In genomic region chr19:11401808-11402543, GRCh38 we compare ENCODE assay signal across 16 cellular contexts. TPM values are rescaled to one million over a fixed set of nuclear protein-coding genes. Genes with fewer than 3 reads are reported as not detected.
DNase-seq lines count a peak whose midpoint lies in the region; ATAC-seq and TF ChIP-seq lines count a peak whose summit lies in the region.
"Had no signal": no experiment of that assay in that cellular context is flagged by ENCODE, and none has a peak within 500 bp of the region (broad histone marks: within the 10 kb centered on the region; RNA-seq: fewer than 3 reads in every experiment).

No MANE protein-coding gene starts in this region.

- peak; percentile 58 for DNase-seq in natural killer cell treated with Interleukin-12 subunit alpha and Interleukin-12 subunit beta and Interleukin-15 and Interleukin-18, amount 100 ng/mL, for 72 hours (ENCODE audit: low spot score)
- DNase-seq in natural killer cell (no peak), iPS-NIHi7 (ENCODE audit: extremely low spot score) (peak; percentile 3), neural progenitor cell (ENCODE audit: low spot score) (no peak), PC-9 (no peak)
- no peak for DNase-seq in stimulated activated CD4-positive, alpha-beta T cell treated with anti-CD3 and anti-CD28 coated beads, Interleukin-4, amount 100 ng/mL, for 4 hours
- DNase-seq: CD8-positive, alpha-beta T cell; COR-L47; DMS53; HFFc6; IMR-90; KG1 had no signal

- no peak for ATAC-seq in natural killer cell treated with Interleukin-12 subunit alpha and Interleukin-12 subunit beta and Interleukin-15 and Interleukin-18, amount 100 ng/mL, for 72 hours
- ATAC-seq in natural killer cell: no peak
- ATAC-seq: CD8-positive, alpha-beta T cell had no signal

- H3K4me3 Mint-ChIP-seq in natural killer cell treated with Interleukin-12 subunit alpha and Interleukin-12 subunit beta and Interleukin-15 and Interleukin-18, amount 100 ng/mL, for 72 hours: no peak overlapping the region
- no peak overlapping the region for H3K4me3 Mint-ChIP-seq in natural killer cell
- no peak overlapping the region for H3K4me3 Mint-ChIP-seq in neural progenitor cell
- H3K4me3 Mint-ChIP-seq: CD14-positive monocyte; CD8-positive, alpha-beta T cell; HFFc6 had no signal

- no peaks in the 10 kb centered on the region for H3K9me3 Mint-ChIP-seq in natural killer cell treated with Interleukin-12 subunit alpha and Interleukin-12 subunit beta and Interleukin-15 and Interleukin-18, amount 100 ng/mL, for 72 hours
- H3K9me3 Mint-ChIP-seq in natural killer cell (no peaks in the 10 kb centered on the region), neural progenitor cell (no peaks in the 10 kb centered on the region)
- H3K9me3 Mint-ChIP-seq: CD14-positive monocyte; CD8-positive, alpha-beta T cell; HFFc6 had no signal

- no peaks in the 10 kb centered on the region for H3K27me3 ChIP-seq in neural progenitor cell
- no peaks in the 10 kb centered on the region for H3K27me3 ChIP-seq in PC-9 (ENCODE audit: insufficient read depth, low read depth)

- POLR2A ChIA-PET in HEK293 (lab: Yijun Ruan, JAX) (no interaction called here), PC-9 (lab: Charles Lee; ENCODE audit: unreplicated experiment) (no interaction called here)

- H3K36me3 ChIP-seq in HEK293 (ENCODE audit: control insufficient read depth in 2 of 2, insufficient read depth in 1 of 2, low read length in 2 of 2) (no peaks in the 10 kb centered on the region), neural progenitor cell (no peaks in the 10 kb centered on the region), PC-9 (ENCODE audit: low read depth) (peaks cover 11% of the 10 kb centered on the region)
- H3K36me3 ChIP-seq: HAP-1 had no signal

- no peaks in the 10 kb centered on the region for H3F3A ChIP-seq in neural progenitor cell (ENCODE audit: low read depth)
- peaks cover 16% of the 10 kb centered on the region for H3F3A ChIP-seq in PC-9 (ENCODE audit: insufficient read depth, low read depth)

- H3K4me1 Mint-ChIP-seq in natural killer cell treated with Interleukin-12 subunit alpha and Interleukin-12 subunit beta and Interleukin-15 and Interleukin-18, amount 100 ng/mL, for 72 hours (ENCODE audit: low read depth in 2 of 2): no peaks in the 10 kb centered on the region
- no peaks in the 10 kb centered on the region for H3K4me1 Mint-ChIP-seq in natural killer cell
- H3K4me1 Mint-ChIP-seq in neural progenitor cell: peaks cover 10% of the 10 kb centered on the region

- TF ChIP-seq CTCF in natural killer cell (IDR thresholded peaks at IDR 0.05): no peak
- no peak for TF ChIP-seq CTCF in HEK293 (tag by site-specific recombination; IDR thresholded peaks at IDR 0.05)
- no peak for TF ChIP-seq CTCF in neural progenitor cell (IDR thresholded peaks at IDR 0.05)
- no peak for TF ChIP-seq CTCF in PC-9 (conservative IDR thresholded peaks at IDR 0.05)

- H4K20me1 ChIP-seq in neural progenitor cell (ENCODE audit: low read depth) (no peaks in the 10 kb centered on the region), PC-9 (ENCODE audit: insufficient read depth) (no peaks in the 10 kb centered on the region)

- peaks cover 0 to 6% of the 10 kb centered on the region in 2 donors for H3K27me3 Mint-ChIP-seq in natural killer cell treated with Interleukin-12 subunit alpha and Interleukin-12 subunit beta and Interleukin-15 and Interleukin-18, amount 100 ng/mL, for 72 hours
- peaks cover 0 to 3% of the 10 kb centered on the region in 2 donors for H3K27me3 Mint-ChIP-seq in natural killer cell (ENCODE audit: low read depth in 2 of 2)
- H3K27me3 Mint-ChIP-seq in neural progenitor cell (ENCODE audit: insufficient read depth, low read depth): peaks cover 16% of the 10 kb centered on the region

- H3K27ac ChIP-seq in HEK293 (ENCODE audit: extremely low read depth, low read depth, low read length) (no peak overlapping the region), neural progenitor cell (no peak overlapping the region), PC-9 (no peak overlapping the region)

- no peak overlapping the region for H3K27ac Mint-ChIP-seq in natural killer cell treated with Interleukin-12 subunit alpha and Interleukin-12 subunit beta and Interleukin-15 and Interleukin-18, amount 100 ng/mL, for 72 hours
- no peak overlapping the region for H3K27ac Mint-ChIP-seq in natural killer cell
- H3K27ac Mint-ChIP-seq in neural progenitor cell: no peak overlapping the region
- H3K27ac Mint-ChIP-seq: CD14-positive monocyte; CD8-positive, alpha-beta T cell; HFFc6 had no signal

- H3K4me2 ChIP-seq in neural progenitor cell: no peak overlapping the region
- H3K4me2 ChIP-seq in PC-9: no peak overlapping the region

- no peaks in the 10 kb centered on the region for H3K79me2 ChIP-seq in neural progenitor cell (ENCODE audit: low read depth)
- no peaks in the 10 kb centered on the region for H3K79me2 ChIP-seq in PC-9 (ENCODE audit: low read depth)

- BruUV-seq in PC-9 (replicated peaks; lab: Mats Ljungman, UMichigan): no TSS peak

- CTCF ChIA-PET in HEK293 (lab: Yijun Ruan, JAX): interaction anchor here (1.2 to 1.3 kb wide), 2 partner anchors 19 to 21 kb away, joined by 3 to 6 read pairs; no protein-coding TSS in a partner anchor
- CTCF ChIA-PET in PC-9 (lab: Charles Lee): no interaction called here

- H3K9me2 ChIP-seq in PC-9 (ENCODE audit: insufficient read depth): no peaks in the 10 kb centered on the region

- intact Hi-C loops in natural killer cell (cut with micrococcal nuclease) (no loop called here), PC-9 (cut with micrococcal nuclease; ENCODE audit: unreplicated experiment) (no loop called here)

- H3K36me3 Mint-ChIP-seq in natural killer cell treated with Interleukin-12 subunit alpha and Interleukin-12 subunit beta and Interleukin-15 and Interleukin-18, amount 100 ng/mL, for 72 hours: no peaks in the 10 kb centered on the region
- H3K36me3 Mint-ChIP-seq in natural killer cell: no peaks in the 10 kb centered on the region
- H3K36me3 Mint-ChIP-seq in neural progenitor cell: no peaks in the 10 kb centered on the region
- H3K36me3 Mint-ChIP-seq: CD14-positive monocyte; CD8-positive, alpha-beta T cell had no signal

- no peak overlapping the region for H3K9ac ChIP-seq in neural progenitor cell

- H3K4me1 ChIP-seq in HEK293 (ENCODE audit: control insufficient read depth, insufficient read depth, low read length) (no peaks in the 10 kb centered on the region), neural progenitor cell (no peaks in the 10 kb centered on the region), PC-9 (replicated peaks; ENCODE audit: insufficient read depth) (no peaks in the 10 kb centered on the region)
- H3K4me1 ChIP-seq: HAP-1 had no signal

- no peak overlapping the region for H2AFZ ChIP-seq in neural progenitor cell (replicated peaks)
- H2AFZ ChIP-seq in PC-9: no peak overlapping the region

- H3K4me3 ChIP-seq in HEK293 (ENCODE audit: low read depth, low read length) (no peak overlapping the region), neural progenitor cell (no peak overlapping the region), PC-9 (no peak overlapping the region)
- H3K4me3 ChIP-seq: HAP-1 had no signal

- H3K9me3 ChIP-seq in HEK293 (ENCODE audit: control insufficient read depth, insufficient read depth, low read depth, low read length) (no peaks in the 10 kb centered on the region), neural progenitor cell (ENCODE audit: low read depth) (no peaks in the 10 kb centered on the region), PC-9 (ENCODE audit: insufficient read depth, low read depth) (no peaks in the 10 kb centered on the region)
- H3K9me3 ChIP-seq: HAP-1 had no signal

TF ChIP-seq in HEK293, 187 proteins besides CTCF, POLR2A, EP300 and RAD21 (continues in another document):
- TF ChIP-seq ZNF324 (tag by site-specific recombination; IDR thresholded peaks at IDR 0.05) (no peak), BCL11B (tag by site-specific recombination; IDR thresholded peaks at IDR 0.05; ENCODE audit: low read depth) (peak; percentile 99), BCL11A (tag by site-specific recombination; IDR thresholded peaks at IDR 0.05; ENCODE audit: low read depth) (peak; percentile 99), KLF8 (tag by site-specific recombination; IDR thresholded peaks at IDR 0.05) (peak; percentile 37; the same call in 1 of the 2 replicates), ZNF544 (tag by site-specific recombination; IDR thresholded peaks at IDR 0.05) (no peak)

RNA-seq across cellular contexts. Expression of gene RGL3, which starts 17.1 kb away (rescaled TPM):
- total RNA-seq in natural killer cell treated with Interleukin-12 subunit alpha and Interleukin-12 subunit beta and Interleukin-15 and Interleukin-18, amount 100 ng/mL, for 72 hours: not detected
- total RNA-seq in natural killer cell: under 1 TPM in 1 of 3 donors, not detected in 2; 0.48 TPM
- 0.49 and 4.7 TPM in 2 replicates for total RNA-seq in neural progenitor cell (ENCODE audit: low replicate concordance)
- 100 and 125 TPM in 2 replicates for total RNA-seq in PC-9 (2021)
- total RNA-seq: A673; CD8-positive, alpha-beta T cell had no signal

RNA-seq across cellular contexts. Expression of gene EPOR, which starts 17.9 kb away (rescaled TPM):
- 1 to 10 TPM; 3.0 to 5.1 TPM for total RNA-seq in natural killer cell treated with Interleukin-12 subunit alpha and Interleukin-12 subunit beta and Interleukin-15 and Interleukin-18, amount 100 ng/mL, for 72 hours
- 10 to 100 TPM in 2 of 3 donors, 1 to 10 TPM in 1; 7.6 to 10.7 (median 10.3) TPM for total RNA-seq in natural killer cell
- 6.5 and 7.3 TPM in 2 replicates for total RNA-seq in neural progenitor cell (ENCODE audit: low replicate concordance)
- total RNA-seq in PC-9 (2021): 7.3 and 10.0 TPM in 2 replicates

RNA-seq across cellular contexts. Expression of gene SWSAP1, which starts 27.5 kb away (rescaled TPM):
- total RNA-seq in natural killer cell treated with Interleukin-12 subunit alpha and Interleukin-12 subunit beta and Interleukin-15 and Interleukin-18, amount 100 ng/mL, for 72 hours: 1 to 10 TPM; 1.6 to 3.0 TPM
- total RNA-seq in natural killer cell: 1 to 10 TPM; 2.1 to 2.9 (median 2.8) TPM
- total RNA-seq in neural progenitor cell (ENCODE audit: low replicate concordance): 1.0 and 1.5 TPM in 2 replicates
- 4.6 and 4.8 TPM in 2 replicates for total RNA-seq in PC-9 (2021)

RNA-seq across cellular contexts. Expression of gene ODAD3, which starts 32.9 kb away (rescaled TPM):
- not detected for total RNA-seq in natural killer cell treated with Interleukin-12 subunit alpha and Interleukin-12 subunit beta and Interleukin-15 and Interleukin-18, amount 100 ng/mL, for 72 hours
- not detected for total RNA-seq in natural killer cell
- 0.47 and 1.5 TPM in 2 replicates for total RNA-seq in neural progenitor cell (ENCODE audit: low replicate concordance)
- total RNA-seq in PC-9 (2021): 0.15 and 0.39 TPM in 2 replicates
- total RNA-seq: CD8-positive, alpha-beta T cell had no signal

RNA-seq across cellular contexts. Expression of gene PRKCSH, which starts 33.5 kb away (rescaled TPM):
- 100 to 1,000 TPM; 303 to 321 TPM for total RNA-seq in natural killer cell treated with Interleukin-12 subunit alpha and Interleukin-12 subunit beta and Interleukin-15 and Interleukin-18, amount 100 ng/mL, for 72 hours
- 100 to 1,000 TPM; 320 to 367 (median 327) TPM for total RNA-seq in natural killer cell
- 53.6 and 130 TPM in 2 replicates for total RNA-seq in neural progenitor cell (ENCODE audit: low replicate concordance)
- 410 and 412 TPM in 2 replicates for total RNA-seq in PC-9 (2021)

Comparison
In these comparisons a context has a peak if more than half of its experiments do, and no peak if none do; other contexts are left out.
1. DNase-seq: peak in natural killer cell treated with Interleukin-12 subunit alpha and Interleukin-12 subunit beta and Interleukin-15 and Interleukin-18, amount 100 ng/mL, for 72 hours (single experiment) and iPS-NIHi7 (single experiment); none in natural killer cell (single experiment), neural progenitor cell (single experiment), PC-9 (0 of 2) and stimulated activated CD4-positive, alpha-beta T cell treated with anti-CD3 and anti-CD28 coated beads, Interleukin-4, amount 100 ng/mL, for 4 hours (0 of 2).
2. RNA of gene RGL3, which starts 17.1 kb away (total RNA-seq): 100 to 125 TPM in PC-9; 0.49 to 4.7 TPM in neural progenitor cell, 0.48 TPM in natural killer cell and not detected in natural killer cell treated with Interleukin-12 subunit alpha and Interleukin-12 subunit beta and Interleukin-15 and Interleukin-18, amount 100 ng/mL, for 72 hours; every median in the first group is over 10 times any median in the second.